28 cellular contexts compared by ENCODE assay signal in the genomic region with DNA sequence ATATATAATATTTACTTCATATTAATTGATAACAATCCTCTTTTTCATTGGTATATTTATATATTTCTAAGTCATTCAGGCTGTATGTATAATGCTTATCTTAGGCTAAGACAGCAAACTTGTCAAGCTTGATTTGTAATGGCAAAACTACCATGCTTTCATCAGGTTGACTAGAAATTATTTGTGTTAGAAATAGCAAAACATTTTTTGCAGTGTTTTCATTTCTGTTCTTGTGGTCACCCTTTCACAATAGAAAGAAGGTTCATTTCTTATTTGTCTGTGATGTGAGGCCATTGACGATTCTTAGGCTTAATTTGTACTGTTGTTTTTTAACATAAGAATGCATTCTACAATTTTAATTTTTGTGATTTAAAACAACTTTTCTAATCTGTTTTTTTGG.
"Had no signal": no experiment of that assay in that cellular context is flagged by ENCODE, and none has a peak within 500 bp of the region (broad histone marks: within the 10 kb centered on the region; RNA-seq: fewer than 3 reads in every experiment).

No MANE protein-coding gene starts in this region.

- H3K36me3 ChIP-seq: adrenal gland, brain microvascular endothelial cell, esophagus squamous epithelium, gastroesophageal sphincter, WERI-Rb-1 had no signal

- H3K4me1 ChIP-seq: adrenal gland, esophagus squamous epithelium had no signal

- H3K4me3 ChIP-seq: adrenal gland, esophagus squamous epithelium, gastroesophageal sphincter, heart right ventricle, hepatocyte had no signal

- ATAC-seq: activated CD4-positive, CD25-positive, alpha-beta regulatory T cell treated with anti-CD3 and anti-CD28 coated beads, Interleukin-2, amount 50 U/mL, for 24 hours; activated CD8-positive, alpha-beta T cell treated with anti-CD3 and anti-CD28 coated beads for 36 hours; activated T-cell treated with anti-CD3 and anti-CD28 coated beads, Interleukin-2, amount 50 U/mL, for 4 hours; activated T-helper 17 cell treated with anti-CD3 and anti-CD28 coated beads, Interleukin-2, amount 50 U/mL, for 72 hours; effector memory CD8-positive, alpha-beta T cell; gastroesophageal sphincter; heart right ventricle; T-helper 17 cell had no signal

- DNase-seq: activated B cell treated with CpG ODN at 0.5 μM for 24 hours; activated CD4-positive, alpha-beta T cell treated with anti-CD3 and anti-CD28 coated beads for 48 hours; activated CD4-positive, alpha-beta T cell treated with anti-CD3 and anti-CD28 coated beads, Interleukin-2, amount 50 U/mL, for 1 hour; activated CD4-positive, alpha-beta T cell treated with anti-CD3 and anti-CD28 coated beads, Interleukin-2, amount 50 U/mL, for 48 hours; activated CD8-positive, alpha-beta memory T cell treated with anti-CD3 and anti-CD28 coated beads for 24 hours; activated CD8-positive, alpha-beta T cell treated with anti-CD3 and anti-CD28 coated beads for 36 hours; activated effector memory CD4-positive, alpha-beta T cell treated with Interleukin-2 at 50 U/mL for 16 hours; activated gamma-delta T cell treated with Interleukin-2 at 50 U/mL for 16 hours; activated naive CD4-positive, alpha-beta T cell treated with anti-CD3 and anti-CD28 coated beads, Interleukin-2, amount 50 U/mL, for 16 hours; activated naive CD4-positive, alpha-beta T cell treated with Interleukin-2 at 50 U/mL for 16 hours; activated T-cell treated with anti-CD3 and anti-CD28 coated beads, Interleukin-2, amount 50 U/mL, for 4 hours; adrenal gland; brain microvascular endothelial cell; cortex of kidney; dermis blood vessel endothelial cell; effector CD4-positive, alpha-beta T cell; effector memory CD8-positive, alpha-beta T cell; esophagus squamous epithelium; foreskin melanocyte; heart right ventricle; T-helper 1 cell; T-helper 17 cell; T1000; WERI-Rb-1 had no signal

- H3K27me3 ChIP-seq: adrenal gland, brain microvascular endothelial cell, esophagus squamous epithelium, gastroesophageal sphincter, heart right ventricle, hepatocyte had no signal
